Comparison of ENCODE assay signal across 1 cellular context in the genomic region with DNA sequence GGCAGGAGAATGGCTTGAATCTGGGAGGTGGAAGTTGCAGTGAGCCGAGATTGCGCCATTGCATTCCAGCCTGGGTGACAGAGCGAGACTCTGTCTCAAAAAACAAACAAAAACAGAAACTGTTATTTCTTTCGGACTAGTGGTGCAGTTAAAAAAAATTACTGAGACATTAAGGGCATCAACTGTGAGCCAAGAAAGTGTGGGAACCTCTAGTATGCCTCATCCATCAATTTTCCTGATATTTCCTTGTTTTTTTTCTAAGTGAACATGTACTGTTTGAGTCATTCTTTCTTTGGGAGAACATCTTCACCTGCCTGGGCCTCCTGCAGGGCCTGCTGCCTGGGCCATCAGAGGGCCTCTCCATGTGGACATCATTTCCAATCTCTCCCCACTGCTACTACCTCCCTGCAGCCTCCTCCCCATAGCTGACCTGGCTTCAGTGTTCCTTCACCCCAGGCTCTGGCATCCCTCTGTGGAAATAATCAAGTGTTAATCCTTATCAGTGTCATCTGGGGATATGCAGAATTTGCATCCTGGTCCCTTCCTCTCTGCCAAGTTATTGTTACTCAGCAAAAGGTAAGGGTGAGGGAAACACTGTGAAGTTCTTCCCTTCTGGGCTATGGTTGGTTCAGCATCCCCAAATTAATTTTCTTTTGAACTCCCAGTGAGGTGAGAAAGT.
TF ChIP-seq lines count a peak whose summit lies in the region.

No MANE protein-coding gene starts in this region.

TF ChIP-seq in HepG2, 621 proteins besides CTCF, POLR2A, EP300 and RAD21 (continues in another document):
- TF ChIP-seq STAG1 (CRISPR knock-in tag; IDR thresholded peaks at IDR 0.05) (no peak), IRF2 (CRISPR knock-in tag; IDR thresholded peaks at IDR 0.05) (0 out of 2 replicates have a peak, but pooled peaks have one; percentile 21), SKIL (CRISPR knock-in tag; IDR thresholded peaks at IDR 0.05; ENCODE audit: borderline replicate concordance) (no peak), FOSL2 (CRISPR knock-in tag; IDR thresholded peaks at IDR 0.05) (peak; percentile 78), SOX6 (IDR thresholded peaks at IDR 0.05) (no peak), SOX6 (CRISPR knock-in tag; IDR thresholded peaks at IDR 0.05) (peak; percentile 48), ZNF12 (CRISPR knock-in tag; IDR thresholded peaks at IDR 0.05) (peak; percentile 30; the same call in 1 of the 2 replicates), HIVEP1 (CRISPR knock-in tag; IDR thresholded peaks at IDR 0.05) (0 out of 2 replicates have a peak, but pooled peaks have one; percentile 18), HDAC2 (CRISPR knock-in tag; IDR thresholded peaks at IDR 0.05) (peak; percentile 72), CEBPB (IDR thresholded peaks at IDR 0.05; ENCODE audit: borderline replicate concordance, low read depth, low read length) (peak; percentile 66; the same call in 1 of the 2 replicates), ERF (CRISPR knock-in tag; IDR thresholded peaks at IDR 0.05) (0 out of 2 replicates have a peak, but pooled peaks have one; percentile 31), FOXP1 (IDR thresholded peaks at IDR 0.05) (no peak), FOXP1 (CRISPR knock-in tag; IDR thresholded peaks at IDR 0.05) (peak; percentile 59), ZNF83 (CRISPR knock-in tag; IDR thresholded peaks at IDR 0.05; ENCODE audit: borderline replicate concordance) (no peak), PHF21A (CRISPR knock-in tag; IDR thresholded peaks at IDR 0.05) (peak; percentile 77), FIP1L1 (IDR thresholded peaks at IDR 0.05; ENCODE audit: borderline replicate concordance, insufficient read depth, low read depth, low read length) (no peak), KDM5B (CRISPR knock-in tag; IDR thresholded peaks at IDR 0.05; ENCODE audit: borderline replicate concordance) (no peak), NR2F2 (IDR thresholded peaks at IDR 0.05; ENCODE audit: borderline replicate concordance, low read depth) (no peak), PAXIP1 (CRISPR knock-in tag; conservative IDR thresholded peaks at IDR 0.05) (peak; percentile 52), ZMYM2 (CRISPR knock-in tag; IDR thresholded peaks at IDR 0.05) (no peak), GATAD2A (CRISPR knock-in tag; IDR thresholded peaks at IDR 0.05) (peak; percentile 63), LCORL (IDR thresholded peaks at IDR 0.05) (0 out of 2 replicates have a peak, but pooled peaks have one; percentile 31), LCORL (CRISPR knock-in tag; IDR thresholded peaks at IDR 0.05) (peak; percentile 81), ZNF350 (CRISPR knock-in tag; IDR thresholded peaks at IDR 0.05; ENCODE audit: borderline replicate concordance, low read depth) (peak; percentile 47; the same call in 1 of the 2 replicates), ZNF280D (CRISPR knock-in tag; IDR thresholded peaks at IDR 0.05) (no peak), MIER3 (CRISPR knock-in tag; IDR thresholded peaks at IDR 0.05; ENCODE audit: borderline replicate concordance) (peak; percentile 60; the same call in 1 of the 2 replicates), MEIS1 (CRISPR knock-in tag; IDR thresholded peaks at IDR 0.05; ENCODE audit: borderline replicate concordance) (no peak), TAF15 (IDR thresholded peaks at IDR 0.05; ENCODE audit: low read depth, low read length, poor library complexity, severe bottlenecking) (no peak), ZNF644 (CRISPR knock-in tag; IDR thresholded peaks at IDR 0.05; ENCODE audit: low read depth) (peak; percentile 50; the same call in 1 of the 2 replicates), ZKSCAN1 (IDR thresholded peaks at IDR 0.05; ENCODE audit: low read length) (no peak), ZNF274 (CRISPR knock-in tag; IDR thresholded peaks at IDR 0.05) (0 out of 2 replicates have a peak, but pooled peaks have one; percentile 39), KLF16 (CRISPR knock-in tag; IDR thresholded peaks at IDR 0.05) (peak in 1 of 2 experiments; percentile 32; a peak in 1 of 4 replicates), HDAC1 (CRISPR knock-in tag; IDR thresholded peaks at IDR 0.05) (peak; percentile 53; the same call in 1 of the 2 replicates), MED1 (CRISPR knock-in tag; IDR thresholded peaks at IDR 0.05) (peak; percentile 53; the same call in 1 of the 2 replicates), ZMYM3 (CRISPR knock-in tag; IDR thresholded peaks at IDR 0.05) (peak; percentile 50; the same call in 1 of the 2 replicates), KDM2A (CRISPR knock-in tag; IDR thresholded peaks at IDR 0.05; ENCODE audit: borderline replicate concordance, low read depth) (0 out of 2 replicates have a peak, but pooled peaks have one; percentile 30), SRF (IDR thresholded peaks at IDR 0.05; ENCODE audit: low read depth, low read length) (no peak), ZNF720 (CRISPR knock-in tag; IDR thresholded peaks at IDR 0.05) (no peak), POGZ (CRISPR knock-in tag; IDR thresholded peaks at IDR 0.05) (peak; percentile 37; the same call in 1 of the 2 replicates)
- TF ChIP-seq, protein P1, sequence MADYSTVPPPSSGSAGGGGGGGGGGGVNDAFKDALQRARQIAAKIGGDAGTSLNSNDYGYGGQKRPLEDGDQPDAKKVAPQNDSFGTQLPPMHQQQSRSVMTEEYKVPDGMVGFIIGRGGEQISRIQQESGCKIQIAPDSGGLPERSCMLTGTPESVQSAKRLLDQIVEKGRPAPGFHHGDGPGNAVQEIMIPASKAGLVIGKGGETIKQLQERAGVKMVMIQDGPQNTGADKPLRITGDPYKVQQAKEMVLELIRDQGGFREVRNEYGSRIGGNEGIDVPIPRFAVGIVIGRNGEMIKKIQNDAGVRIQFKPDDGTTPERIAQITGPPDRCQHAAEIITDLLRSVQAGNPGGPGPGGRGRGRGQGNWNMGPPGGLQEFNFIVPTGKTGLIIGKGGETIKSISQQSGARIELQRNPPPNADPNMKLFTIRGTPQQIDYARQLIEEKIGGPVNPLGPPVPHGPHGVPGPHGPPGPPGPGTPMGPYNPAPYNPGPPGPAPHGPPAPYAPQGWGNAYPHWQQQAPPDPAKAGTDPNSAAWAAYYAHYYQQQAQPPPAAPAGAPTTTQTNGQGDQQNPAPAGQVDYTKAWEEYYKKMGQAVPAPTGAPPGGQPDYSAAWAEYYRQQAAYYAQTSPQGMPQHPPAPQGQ (CRISPR knock-in tag; IDR thresholded peaks at IDR 0.05; ENCODE audit: borderline replicate concordance), result no peak
- TF ChIP-seq, protein P2, sequence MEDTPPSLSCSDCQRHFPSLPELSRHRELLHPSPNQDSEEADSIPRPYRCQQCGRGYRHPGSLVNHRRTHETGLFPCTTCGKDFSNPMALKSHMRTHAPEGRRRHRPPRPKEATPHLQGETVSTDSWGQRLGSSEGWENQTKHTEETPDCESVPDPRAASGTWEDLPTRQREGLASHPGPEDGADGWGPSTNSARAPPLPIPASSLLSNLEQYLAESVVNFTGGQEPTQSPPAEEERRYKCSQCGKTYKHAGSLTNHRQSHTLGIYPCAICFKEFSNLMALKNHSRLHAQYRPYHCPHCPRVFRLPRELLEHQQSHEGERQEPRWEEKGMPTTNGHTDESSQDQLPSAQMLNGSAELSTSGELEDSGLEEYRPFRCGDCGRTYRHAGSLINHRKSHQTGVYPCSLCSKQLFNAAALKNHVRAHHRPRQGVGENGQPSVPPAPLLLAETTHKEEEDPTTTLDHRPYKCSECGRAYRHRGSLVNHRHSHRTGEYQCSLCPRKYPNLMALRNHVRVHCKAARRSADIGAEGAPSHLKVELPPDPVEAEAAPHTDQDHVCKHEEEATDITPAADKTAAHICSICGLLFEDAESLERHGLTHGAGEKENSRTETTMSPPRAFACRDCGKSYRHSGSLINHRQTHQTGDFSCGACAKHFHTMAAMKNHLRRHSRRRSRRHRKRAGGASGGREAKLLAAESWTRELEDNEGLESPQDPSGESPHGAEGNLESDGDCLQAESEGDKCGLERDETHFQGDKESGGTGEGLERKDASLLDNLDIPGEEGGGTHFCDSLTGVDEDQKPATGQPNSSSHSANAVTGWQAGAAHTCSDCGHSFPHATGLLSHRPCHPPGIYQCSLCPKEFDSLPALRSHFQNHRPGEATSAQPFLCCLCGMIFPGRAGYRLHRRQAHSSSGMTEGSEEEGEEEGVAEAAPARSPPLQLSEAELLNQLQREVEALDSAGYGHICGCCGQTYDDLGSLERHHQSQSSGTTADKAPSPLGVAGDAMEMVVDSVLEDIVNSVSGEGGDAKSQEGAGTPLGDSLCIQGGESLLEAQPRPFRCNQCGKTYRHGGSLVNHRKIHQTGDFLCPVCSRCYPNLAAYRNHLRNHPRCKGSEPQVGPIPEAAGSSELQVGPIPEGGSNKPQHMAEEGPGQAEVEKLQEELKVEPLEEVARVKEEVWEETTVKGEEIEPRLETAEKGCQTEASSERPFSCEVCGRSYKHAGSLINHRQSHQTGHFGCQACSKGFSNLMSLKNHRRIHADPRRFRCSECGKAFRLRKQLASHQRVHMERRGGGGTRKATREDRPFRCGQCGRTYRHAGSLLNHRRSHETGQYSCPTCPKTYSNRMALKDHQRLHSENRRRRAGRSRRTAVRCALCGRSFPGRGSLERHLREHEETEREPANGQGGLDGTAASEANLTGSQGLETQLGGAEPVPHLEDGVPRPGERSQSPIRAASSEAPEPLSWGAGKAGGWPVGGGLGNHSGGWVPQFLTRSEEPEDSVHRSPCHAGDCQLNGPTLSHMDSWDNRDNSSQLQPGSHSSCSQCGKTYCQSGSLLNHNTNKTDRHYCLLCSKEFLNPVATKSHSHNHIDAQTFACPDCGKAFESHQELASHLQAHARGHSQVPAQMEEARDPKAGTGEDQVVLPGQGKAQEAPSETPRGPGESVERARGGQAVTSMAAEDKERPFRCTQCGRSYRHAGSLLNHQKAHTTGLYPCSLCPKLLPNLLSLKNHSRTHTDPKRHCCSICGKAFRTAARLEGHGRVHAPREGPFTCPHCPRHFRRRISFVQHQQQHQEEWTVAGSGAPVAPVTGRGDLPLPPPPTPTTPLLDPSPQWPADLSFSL (CRISPR knock-in tag; IDR thresholded peaks at IDR 0.05), result no peak
- TF ChIP-seq, protein P3, sequence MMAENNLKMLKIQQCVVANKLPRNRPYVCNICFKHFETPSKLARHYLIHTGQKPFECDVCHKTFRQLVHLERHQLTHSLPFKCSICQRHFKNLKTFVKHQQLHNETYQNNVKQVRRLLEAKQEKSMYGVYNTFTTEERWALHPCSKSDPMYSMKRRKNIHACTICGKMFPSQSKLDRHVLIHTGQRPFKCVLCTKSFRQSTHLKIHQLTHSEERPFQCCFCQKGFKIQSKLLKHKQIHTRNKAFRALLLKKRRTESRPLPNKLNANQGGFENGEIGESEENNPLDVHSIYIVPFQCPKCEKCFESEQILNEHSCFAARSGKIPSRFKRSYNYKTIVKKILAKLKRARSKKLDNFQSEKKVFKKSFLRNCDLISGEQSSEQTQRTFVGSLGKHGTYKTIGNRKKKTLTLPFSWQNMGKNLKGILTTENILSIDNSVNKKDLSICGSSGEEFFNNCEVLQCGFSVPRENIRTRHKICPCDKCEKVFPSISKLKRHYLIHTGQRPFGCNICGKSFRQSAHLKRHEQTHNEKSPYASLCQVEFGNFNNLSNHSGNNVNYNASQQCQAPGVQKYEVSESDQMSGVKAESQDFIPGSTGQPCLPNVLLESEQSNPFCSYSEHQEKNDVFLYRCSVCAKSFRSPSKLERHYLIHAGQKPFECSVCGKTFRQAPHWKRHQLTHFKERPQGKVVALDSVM (CRISPR knock-in tag; IDR thresholded peaks at IDR 0.05), result peak; percentile 74
